In the genomic region with DNA sequence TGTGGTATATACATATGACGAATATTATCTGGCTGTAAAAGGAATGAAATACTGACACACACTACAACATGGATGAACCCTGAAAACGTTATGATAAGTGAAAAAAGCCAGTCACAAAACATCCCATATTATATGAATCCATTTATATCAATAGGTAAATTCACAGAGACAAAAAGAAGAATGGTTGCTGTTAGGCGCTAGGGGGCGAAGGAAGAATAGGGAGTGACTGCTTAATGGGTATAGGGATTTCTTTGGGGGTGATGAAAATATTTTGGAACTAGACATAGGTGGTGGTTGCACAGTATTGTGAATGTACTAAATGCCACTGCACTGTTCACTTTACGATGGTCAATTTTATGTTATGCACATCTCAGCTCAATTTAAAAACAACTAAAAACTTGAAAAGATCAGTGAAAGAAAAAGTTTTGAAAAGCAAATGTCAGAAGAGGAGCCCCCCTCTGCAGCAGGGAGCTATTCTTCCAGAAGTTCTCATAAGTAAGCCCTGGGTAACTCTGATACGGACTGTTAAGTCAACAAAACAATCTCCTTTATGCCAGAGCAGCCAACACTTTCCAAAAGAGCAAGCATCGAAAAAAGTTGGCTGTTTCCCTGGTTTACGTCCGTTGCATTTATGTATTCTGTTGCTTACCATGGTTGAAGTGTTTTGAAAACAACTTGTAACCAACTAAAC, we compare ENCODE assay signal across 9 cellular contexts.
DNase-seq lines count a peak whose midpoint lies in the region; ATAC-seq and TF ChIP-seq lines count a peak whose summit lies in the region.
"Had no signal": no experiment of that assay in that cellular context is flagged by ENCODE, and none has a peak within 500 bp of the region (broad histone marks: within the 10 kb centered on the region; RNA-seq: fewer than 3 reads in every experiment).

No MANE protein-coding gene starts in this region.

- CTCF ChIA-PET in CD4-positive, alpha-beta memory T cell (lab: Charles Lee; ENCODE audit: partially characterized antibody), result interaction anchor here (0.9 to 2.8 kb wide), 2 partner anchors 15 to 526 kb away, joined by 3 to 12 read pairs; no protein-coding TSS in a partner anchor

- H3K9me3 Mint-ChIP-seq in CD4-positive, alpha-beta memory T cell, result no peaks in the 10 kb centered on the region
- peaks cover 8% of the 10 kb centered on the region for H3K9me3 Mint-ChIP-seq in neural progenitor cell

- ATAC-seq in HG02610 (IDR thresholded peaks at IDR 0.05; ENCODE audit: unreplicated experiment), result peak; percentile 33
- ATAC-seq in HG03460 (IDR thresholded peaks at IDR 0.05; ENCODE audit: unreplicated experiment), result no peak

- H3F3A ChIP-seq in neural progenitor cell (ENCODE audit: low read depth), result peaks cover 28% of the 10 kb centered on the region

- H3K9me3 ChIP-seq in CD4-positive, alpha-beta memory T cell (ENCODE audit: control insufficient read depth in 1 of 2, low read length in 2 of 2), result no peaks in the 10 kb centered on the region
- H3K9me3 ChIP-seq in neural progenitor cell (ENCODE audit: low read depth), result no peaks in the 10 kb centered on the region

- H3K27ac Mint-ChIP-seq in CD4-positive, alpha-beta memory T cell, result peak overlapping the region; percentile 66 to 97 (median 89)
- H3K27ac Mint-ChIP-seq in neural progenitor cell, result peak overlapping the region; percentile 64

- H3K79me2 ChIP-seq in neural progenitor cell (ENCODE audit: low read depth), result no peaks in the 10 kb centered on the region

- H3K27me3 Mint-ChIP-seq in CD4-positive, alpha-beta memory T cell, result no peaks in the 10 kb centered on the region
- peaks cover 7% of the 10 kb centered on the region for H3K27me3 Mint-ChIP-seq in neural progenitor cell (ENCODE audit: insufficient read depth, low read depth)

- H3K4me1 ChIP-seq in CD4-positive, alpha-beta memory T cell (ENCODE audit: insufficient read depth, low read length), result peaks cover 19% of the 10 kb centered on the region
- peaks cover 43% of the 10 kb centered on the region for H3K4me1 ChIP-seq in neural progenitor cell

- peak overlapping the region; percentile 52 for H3K4me2 ChIP-seq in neural progenitor cell

- H3K4me3 Mint-ChIP-seq in CD4-positive, alpha-beta memory T cell, result peak overlapping the region; percentile 20 to 89 (median 76)
- H3K4me3 Mint-ChIP-seq in neural progenitor cell, result no peak overlapping the region

- peak overlapping the region; percentile 18 for H3K27ac ChIP-seq in CD4-positive, alpha-beta memory T cell (ENCODE audit: low read depth, low read length)
- H3K27ac ChIP-seq in caudate nucleus (ENCODE audit: low read depth, low read length) (peak overlapping the region; percentile 16), neural progenitor cell (peak overlapping the region; percentile 30)

- no peak overlapping the region for H3K4me3 ChIP-seq in CD4-positive, alpha-beta memory T cell (ENCODE audit: low read length in 2 of 2)
- H3K4me3 ChIP-seq in neural progenitor cell, result no peak overlapping the region

- H2AFZ ChIP-seq in neural progenitor cell (replicated peaks), result peak overlapping the region; percentile 68

- H4K20me1 ChIP-seq in neural progenitor cell (ENCODE audit: low read depth), result no peaks in the 10 kb centered on the region

- peak; percentile 33 for TF ChIP-seq CTCF in neural progenitor cell (IDR thresholded peaks at IDR 0.05)

- peaks cover 8 to 28% (median 17%) of the 10 kb centered on the region in 4 donors for H3K4me1 Mint-ChIP-seq in CD4-positive, alpha-beta memory T cell
- H3K4me1 Mint-ChIP-seq in neural progenitor cell, result peaks cover 30% of the 10 kb centered on the region

- no peaks in the 10 kb centered on the region for H3K36me3 Mint-ChIP-seq in CD4-positive, alpha-beta memory T cell
- no peaks in the 10 kb centered on the region for H3K36me3 Mint-ChIP-seq in neural progenitor cell

- no peaks in the 10 kb centered on the region for H3K36me3 ChIP-seq in CD4-positive, alpha-beta memory T cell (ENCODE audit: insufficient read depth, low read length)
- no peaks in the 10 kb centered on the region for H3K36me3 ChIP-seq in neural progenitor cell

- POLR2A ChIA-PET in CD4-positive, alpha-beta memory T cell (lab: Charles Lee; ENCODE audit: partially characterized antibody), result interaction anchor here (0.7 to 1.5 kb wide), 5 partner anchors 15 to 523 kb away, joined by 3 to 7 read pairs (median 4); a partner anchor contains a TSS

- intact Hi-C loops in CD4-positive, alpha-beta memory T cell (cut with micrococcal nuclease), result no loop called here

- H3K27me3 ChIP-seq in CD4-positive, alpha-beta memory T cell (ENCODE audit: insufficient read depth, low read length), result no peaks in the 10 kb centered on the region
- no peaks in the 10 kb centered on the region for H3K27me3 ChIP-seq in neural progenitor cell

- no peak overlapping the region for H3K9ac ChIP-seq in neural progenitor cell

- no peak for DNase-seq in CD4-positive, alpha-beta memory T cell
- DNase-seq in caudate nucleus (lab: John Stamatoyannopoulos, UW) (no peak), neural progenitor cell (ENCODE audit: low spot score) (no peak), SKM-1 (lab: John Stamatoyannopoulos, UW; ENCODE audit: unreplicated experiment) (no peak), NCI-H524 treated with DMSO at 0.1 percent for 48 hours (lab: John Stamatoyannopoulos, UW) (no peak), NCI-H1694 (lab: John Stamatoyannopoulos, UW) (no peak)
- DNase-seq: stimulated activated CD4-positive, alpha-beta T cell treated with anti-CD3 and anti-CD28 coated beads, Interleukin-1b, Interleukin-23, amount 100 ng/mL, for 48 hours had no signal
